Comparison of ENCODE assay signal across 1 cellular context in the genomic region with DNA sequence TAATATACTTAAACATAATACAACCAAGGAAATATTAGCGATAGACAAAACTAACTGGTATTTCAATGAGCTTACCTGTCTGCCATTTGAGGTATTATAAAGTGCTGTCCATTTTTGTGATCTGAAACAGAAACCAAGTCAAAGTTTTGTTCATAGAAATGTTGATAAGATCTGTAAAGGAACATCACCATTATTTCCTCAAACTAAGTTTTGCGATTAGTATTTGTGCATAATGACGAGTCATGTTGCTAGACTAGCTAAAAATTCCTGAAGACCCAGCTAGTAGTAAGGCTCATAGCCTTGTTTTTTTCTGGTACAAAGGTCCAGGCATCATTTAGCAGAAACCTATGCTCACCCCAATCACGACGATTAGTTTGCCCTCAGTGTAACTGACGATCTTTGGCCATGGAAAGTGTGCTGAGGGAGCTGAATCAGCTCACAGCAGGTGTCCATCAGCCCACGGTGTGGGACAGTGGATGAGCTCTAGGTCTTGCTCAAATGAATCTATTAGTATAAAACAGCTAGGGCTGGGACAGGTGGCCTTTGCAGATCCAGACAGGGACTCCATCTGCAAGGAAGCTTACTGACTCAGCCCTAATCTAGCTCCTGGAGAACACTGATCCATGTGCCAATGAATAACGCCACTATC.
TF ChIP-seq lines count a peak whose summit lies in the region.

No MANE protein-coding gene starts in this region.

TF ChIP-seq in H1, 55 proteins besides CTCF, POLR2A, EP300 and RAD21:
- peak; percentile 32; the same call in 1 of the 2 replicates for TF ChIP-seq MAFK (IDR thresholded peaks at IDR 0.05; ENCODE audit: low read depth, low read length)
- TF ChIP-seq BACH1 (IDR thresholded peaks at IDR 0.05; ENCODE audit: low read length) = 0 out of 2 replicates have a peak, but pooled peaks have one; percentile 46
- TF ChIP-seq, protein P1, sequence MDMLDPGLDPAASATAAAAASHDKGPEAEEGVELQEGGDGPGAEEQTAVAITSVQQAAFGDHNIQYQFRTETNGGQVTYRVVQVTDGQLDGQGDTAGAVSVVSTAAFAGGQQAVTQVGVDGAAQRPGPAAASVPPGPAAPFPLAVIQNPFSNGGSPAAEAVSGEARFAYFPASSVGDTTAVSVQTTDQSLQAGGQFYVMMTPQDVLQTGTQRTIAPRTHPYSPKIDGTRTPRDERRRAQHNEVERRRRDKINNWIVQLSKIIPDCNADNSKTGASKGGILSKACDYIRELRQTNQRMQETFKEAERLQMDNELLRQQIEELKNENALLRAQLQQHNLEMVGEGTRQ (IDR thresholded peaks at IDR 0.05; ENCODE audit: low read length) = no peak
TF ChIP-seq in H1: peak in this region for 2.
